In genomic region chr4:118265312-118266144, GRCh38 we compare ENCODE assay signal across 8 cellular contexts.
DNase-seq lines count a peak whose midpoint lies in the region; TF ChIP-seq lines count a peak whose summit lies in the region.

No MANE protein-coding gene starts in this region.

- H3K4me3 ChIP-seq in H7 (ENCODE audit: insufficient read depth, low read depth, low read length) (peak overlapping the region; percentile 30; the same call in 1 of the 2 replicates), iPS DF 6.9 (ENCODE audit: low read length) (peak overlapping the region; percentile 72; the same call in 1 of the 2 replicates)

- H3K27ac ChIP-seq in 22Rv1 (peak overlapping the region; percentile 71), iPS DF 6.9 (ENCODE audit: low read length) (no peak overlapping the region)

- TF ChIP-seq CTCF in 22Rv1 (IDR thresholded peaks at IDR 0.05) = no peak

- no peak for DNase-seq in H7
- peak; percentile 20 for DNase-seq in activated naive CD4-positive, alpha-beta T cell treated with Interleukin-2 at 50 U/mL for 16 hours
- DNase-seq in iPS DF 6.9 (ENCODE audit: low read depth, low spot score) = no peak
- peak; percentile 53 for DNase-seq in stimulated activated CD8-positive, alpha-beta memory T cell treated with anti-CD3 and anti-CD28 coated beads, Interleukin-4, amount 100 ng/mL, for 48 hours
- DNase-seq in OCI-M2 (lab: John Stamatoyannopoulos, UW; ENCODE audit: unreplicated experiment) = no peak
- DNase-seq in GM03348 (ENCODE audit: low spot score) = no peak
- no peak for DNase-seq in pons (ENCODE audit: low spot score)

- H3K9me3 ChIP-seq in iPS DF 6.9 (ENCODE audit: control insufficient read depth, insufficient read depth, low read length) = no peaks in the 10 kb centered on the region

- H3K27me3 ChIP-seq in H7 (ENCODE audit: control insufficient read depth, insufficient read depth, low read length) (no peaks in the 10 kb centered on the region), iPS DF 6.9 (ENCODE audit: control insufficient read depth, insufficient read depth, low read length) (no peaks in the 10 kb centered on the region)

- H3K4me1 ChIP-seq in iPS DF 6.9 (ENCODE audit: control insufficient read depth, insufficient read depth, low read length) = no peaks in the 10 kb centered on the region

- no CpG with 5 or more reads among the region's 64 CpGs for WGBS in iPS DF 6.9 (ENCODE audit: insufficient coverage, insufficient read length)

- no peaks in the 10 kb centered on the region for H3K36me3 ChIP-seq in H7 (replicated peaks; ENCODE audit: control insufficient read depth, insufficient read depth, low read length)
- H3K36me3 ChIP-seq in iPS DF 6.9 (ENCODE audit: control insufficient read depth, insufficient read depth, low read length) = no peaks in the 10 kb centered on the region

Comparison
In these comparisons a context has a peak if more than half of its experiments do, and no peak if none do; other contexts are left out.
1. DNase-seq: peak in activated naive CD4-positive, alpha-beta T cell treated with Interleukin-2 at 50 U/mL for 16 hours (single experiment) and stimulated activated CD8-positive, alpha-beta memory T cell treated with anti-CD3 and anti-CD28 coated beads, Interleukin-4, amount 100 ng/mL, for 48 hours (single experiment); none in H7 (single experiment), iPS DF 6.9 (single experiment), OCI-M2 (single experiment), GM03348 (single experiment) and pons (single experiment).